26 cellular contexts compared by ENCODE assay signal in the genomic region with DNA sequence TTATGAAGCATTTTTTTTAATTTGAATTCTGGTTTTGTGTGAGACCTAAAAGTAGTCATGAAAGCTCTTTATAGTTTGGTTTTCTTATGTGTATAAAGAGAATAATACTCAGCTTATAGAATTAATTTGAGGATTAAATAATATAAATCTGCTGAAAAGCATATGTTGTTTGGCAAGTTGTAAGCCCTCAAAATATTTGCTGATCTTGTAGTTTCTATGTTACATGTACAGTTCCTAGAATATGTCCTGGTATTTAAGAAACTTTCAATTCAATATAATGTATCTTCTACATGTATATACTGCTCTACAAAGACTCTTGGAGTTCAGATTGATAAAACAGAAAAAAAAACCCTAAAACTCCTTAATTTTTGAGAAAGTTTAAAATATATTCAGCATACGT.
A peak's percentile ranks its signal among the peaks of the same experiment; 100 is the strongest.
DNase-seq lines count a peak whose midpoint lies in the region; ATAC-seq, FAIRE-seq and TF ChIP-seq lines count a peak whose summit lies in the region.
"Had no signal": no experiment of that assay in that cellular context is flagged by ENCODE, and none has a peak within 500 bp of the region (broad histone marks: within the 10 kb centered on the region; RNA-seq: fewer than 3 reads in every experiment).

No MANE protein-coding gene starts in this region.

- H3K23ac ChIP-seq in IMR-90 (ENCODE audit: low read depth, low read length) = no peak overlapping the region

- H3K4me1 ChIP-seq in A549 (no peaks in the 10 kb centered on the region), IMR-90 (ENCODE audit: control insufficient read depth, insufficient read depth, low read length) (no peaks in the 10 kb centered on the region)
- H3K4me1 ChIP-seq: BLaER1 treated with 17β-estradiol and CSF1 and Interleukin-3, amounts not matched to agents 10 nM and 100 nM; Caco-2 had no signal

- H3K4me3 ChIP-seq in A549 (no peak overlapping the region), IMR-90 (ENCODE audit: insufficient read depth, low read depth, low read length) (no peak overlapping the region), SK-N-MC (no peak overlapping the region)
- H3K4me3 ChIP-seq: BLaER1 treated with 17β-estradiol and CSF1 and Interleukin-3, amounts not matched to agents 10 nM and 100 nM; GM12878 had no signal

- TF ChIP-seq CTCF in A549 (IDR thresholded peaks at IDR 0.05) (no peak), IMR-90 (conservative IDR thresholded peaks at IDR 0.05; ENCODE audit: low read depth, low read length) (no peak)

- H3K9me1 ChIP-seq in IMR-90 (ENCODE audit: insufficient read depth, low read length) = no peaks in the 10 kb centered on the region

- H3K79me1 ChIP-seq in IMR-90 (ENCODE audit: low read depth in 1 of 2, low read length in 2 of 2) = no peaks in the 10 kb centered on the region

- H3K27ac ChIP-seq in A549 = no peak overlapping the region
- no peak overlapping the region for H3K27ac ChIP-seq in IMR-90 (ENCODE audit: insufficient read depth, low read length)
- peak overlapping the region; percentile 75 for H3K27ac ChIP-seq in SK-N-MC
- H3K27ac ChIP-seq: BLaER1 treated with 17β-estradiol and CSF1 and Interleukin-3, amounts not matched to agents 10 nM and 100 nM; C4-2B had no signal

- H4K91ac ChIP-seq in IMR-90 (ENCODE audit: insufficient read depth, low read depth, low read length) = no peak overlapping the region

- POLR2A ChIA-PET in A549 (lab: Yijun Ruan, JAX) = no interaction called here
- POLR2A ChIA-PET in IMR-90 (lab: Charles Lee; ENCODE audit: unreplicated experiment) = no interaction called here

- H2AK5ac ChIP-seq in IMR-90 (ENCODE audit: low read depth, low read length) = no peak overlapping the region

- H3K27me3 ChIP-seq in IMR-90 (ENCODE audit: control insufficient read depth, insufficient read depth, low read length) = no peaks in the 10 kb centered on the region
- H3K27me3 ChIP-seq: BLaER1 treated with 17β-estradiol and CSF1 and Interleukin-3, amounts not matched to agents 10 nM and 100 nM had no signal

- ATAC-seq in A549 (no peak), IMR-90 (ENCODE audit: low read depth) (no peak)
- ATAC-seq: CD8-positive, alpha-beta T cell; GM12878 had no signal

- H4K8ac ChIP-seq in IMR-90 (ENCODE audit: low read depth in 2 of 2, low read length in 2 of 2) = no peak overlapping the region

- TF ChIP-seq POLR2A in A549 (IDR thresholded peaks at IDR 0.05; ENCODE audit: low read length) = no peak
- no peak for TF ChIP-seq POLR2A in IMR-90 (IDR thresholded peaks at IDR 0.05; ENCODE audit: low read depth, low read length)

- intact Hi-C loops in IMR-90 (cut with micrococcal nuclease) = no loop called here

- in situ Hi-C loops in IMR-90 (cut with MboI; ENCODE audit: low sequenced_read_pairs) = no loop called here

- WGBS in A549 (ENCODE audit: missing lambda C conversion rate) = 11% methylated on average over 1 of the region's 1 CpG
- no CpG with 5 or more reads among the region's 1 CpG for WGBS in IMR-90 (ENCODE audit: extremely low coverage in 2 of 2, insufficient read length in 1 of 2), 2 experiments

- H4K5ac ChIP-seq in IMR-90 (ENCODE audit: low read depth, low read length) = no peak overlapping the region

- H3K4ac ChIP-seq in IMR-90 (ENCODE audit: low read depth, low read length) = no peak overlapping the region

- H3K4me2 ChIP-seq in A549 = no peak overlapping the region
- H3K4me2 ChIP-seq in IMR-90 (ENCODE audit: low read depth, low read length) = no peak overlapping the region
- H3K4me2 ChIP-seq: BLaER1 treated with 17β-estradiol and CSF1 and Interleukin-3, amounts not matched to agents 10 nM and 100 nM had no signal

- no peak overlapping the region for H3K56ac ChIP-seq in IMR-90 (ENCODE audit: extremely low read depth, insufficient read depth, low read length)

- dilution Hi-C loops in IMR-90 (cut with HindIII; ENCODE audit: low sequenced_read_pairs, unreplicated experiment) = no loop called here

- H3K9me3 ChIP-seq in A549 = peaks cover 3% of the 10 kb centered on the region; the same call in 1 of the 3 replicates
- peaks cover 12% of the 10 kb centered on the region; the same call in 1 of the 2 replicates for H3K9me3 ChIP-seq in IMR-90 (ENCODE audit: control insufficient read depth, insufficient read depth, low read length)
- no peaks in the 10 kb centered on the region for H3K9me3 ChIP-seq in SK-N-MC (ENCODE audit: low read depth, low read length)
- H3K9me3 ChIP-seq: Caco-2 had no signal

- H2BK5ac ChIP-seq in IMR-90 (ENCODE audit: low read depth, low read length, poor library complexity, severe bottlenecking) = no peak overlapping the region

- TF ChIP-seq EP300 in A549 (IDR thresholded peaks at IDR 0.05) = no peak

- H3K9ac ChIP-seq in IMR-90 (ENCODE audit: low read depth, low read length) (no peak overlapping the region), SK-N-MC (ENCODE audit: insufficient read length) (no peak overlapping the region)
- H3K9ac ChIP-seq: BLaER1 treated with 17β-estradiol and CSF1 and Interleukin-3, amounts not matched to agents 10 nM and 100 nM had no signal

- no peak overlapping the region for H2AFZ ChIP-seq in IMR-90 (replicated peaks; ENCODE audit: low read length, poor library complexity)

- H3K18ac ChIP-seq in IMR-90 (ENCODE audit: low read depth, low read length) = no peak overlapping the region

- H3K36me3 ChIP-seq in IMR-90 (ENCODE audit: control insufficient read depth, insufficient read depth, low read length) (no peaks in the 10 kb centered on the region), SK-N-MC (ENCODE audit: insufficient read depth, low read length) (no peaks in the 10 kb centered on the region)
- H3K36me3 ChIP-seq: BLaER1 treated with 17β-estradiol and CSF1 and Interleukin-3, amounts not matched to agents 10 nM and 100 nM had no signal

- TF ChIP-seq RAD21 in A549 (conservative IDR thresholded peaks at IDR 0.05 in 1 of 2, IDR thresholded peaks at IDR 0.05 in 1 of 2) (no peak), IMR-90 (IDR thresholded peaks at IDR 0.05; ENCODE audit: low read length) (no peak)

- H4K20me1 ChIP-seq in IMR-90 (ENCODE audit: insufficient read depth, low read length) = no peaks in the 10 kb centered on the region
- H4K20me1 ChIP-seq: BLaER1 treated with 17β-estradiol and CSF1 and Interleukin-3, amounts not matched to agents 10 nM and 100 nM had no signal

- DNase-seq in A549 (ENCODE audit: low read depth in 1 of 2, low spot score in 1 of 2) (no peak), IMR-90 (no peak), SK-N-MC (ENCODE audit: low read depth, low spot score) (no peak), NCI-H1694 treated with DMSO at 0.1 percent for 48 hours (lab: John Stamatoyannopoulos, UW) (no peak), DMS 273 (lab: John Stamatoyannopoulos, UW; ENCODE audit: unreplicated experiment) (no peak), NCI-H510A (lab: John Stamatoyannopoulos, UW) (no peak)
- DNase-seq: 8988T; AML-193; Caco-2; Calu3; CD4-positive, alpha-beta T cell; CD8-positive, alpha-beta T cell; DMS 273 treated with DMSO at 0.1 percent for 48 hours; DMS153; DMS53; DMS79; DND-41; EL; GDM1 had no signal

- FAIRE-seq in A549 (lab: Jason Lieb, UNC) = no peak
- FAIRE-seq: A204.1, D721Med, GM12878, GM12892, GM18507 had no signal

- CTCF ChIA-PET in A549 (lab: Yijun Ruan, JAX) (no interaction called here), IMR-90 (lab: Yijun Ruan, JAX) (no interaction called here)

- H2BK15ac ChIP-seq in IMR-90 (ENCODE audit: low read depth, low read length) = no peak overlapping the region

- no peak overlapping the region for H2BK120ac ChIP-seq in IMR-90 (ENCODE audit: low read depth, low read length)

- H2AK9ac ChIP-seq in IMR-90 (replicated peaks; ENCODE audit: low read depth, low read length, poor library complexity) = no peak overlapping the region

- no peak overlapping the region for H2BK20ac ChIP-seq in IMR-90 (ENCODE audit: low read depth, low read length)

- no TSS peak for BruUV-seq in IMR-90 (replicated peaks; lab: Mats Ljungman, UMichigan)

- no peak overlapping the region for H3K14ac ChIP-seq in IMR-90 (replicated peaks; ENCODE audit: low read depth, low read length)

TF ChIP-seq in A549, 52 proteins besides CTCF, POLR2A, EP300 and RAD21:
- TF ChIP-seq RARB (CRISPR knock-in tag; IDR thresholded peaks at IDR 0.05) = no peak
- peak; percentile 72 for TF ChIP-seq MAFK (IDR thresholded peaks at IDR 0.05; ENCODE audit: partially characterized antibody)
TF ChIP-seq in A549: peak in this region for 1.

TF ChIP-seq in IMR-90, 13 proteins besides CTCF, POLR2A, EP300 and RAD21:
- peak; percentile 78 for TF ChIP-seq MAFK (IDR thresholded peaks at IDR 0.05; ENCODE audit: low read depth, low read length)
- no peak for TF ChIP-seq RCOR1 (IDR thresholded peaks at IDR 0.05; ENCODE audit: insufficient replicate concordance, low read length)
